Comparison of ENCODE assay signal across 8 cellular contexts in the genomic region with DNA sequence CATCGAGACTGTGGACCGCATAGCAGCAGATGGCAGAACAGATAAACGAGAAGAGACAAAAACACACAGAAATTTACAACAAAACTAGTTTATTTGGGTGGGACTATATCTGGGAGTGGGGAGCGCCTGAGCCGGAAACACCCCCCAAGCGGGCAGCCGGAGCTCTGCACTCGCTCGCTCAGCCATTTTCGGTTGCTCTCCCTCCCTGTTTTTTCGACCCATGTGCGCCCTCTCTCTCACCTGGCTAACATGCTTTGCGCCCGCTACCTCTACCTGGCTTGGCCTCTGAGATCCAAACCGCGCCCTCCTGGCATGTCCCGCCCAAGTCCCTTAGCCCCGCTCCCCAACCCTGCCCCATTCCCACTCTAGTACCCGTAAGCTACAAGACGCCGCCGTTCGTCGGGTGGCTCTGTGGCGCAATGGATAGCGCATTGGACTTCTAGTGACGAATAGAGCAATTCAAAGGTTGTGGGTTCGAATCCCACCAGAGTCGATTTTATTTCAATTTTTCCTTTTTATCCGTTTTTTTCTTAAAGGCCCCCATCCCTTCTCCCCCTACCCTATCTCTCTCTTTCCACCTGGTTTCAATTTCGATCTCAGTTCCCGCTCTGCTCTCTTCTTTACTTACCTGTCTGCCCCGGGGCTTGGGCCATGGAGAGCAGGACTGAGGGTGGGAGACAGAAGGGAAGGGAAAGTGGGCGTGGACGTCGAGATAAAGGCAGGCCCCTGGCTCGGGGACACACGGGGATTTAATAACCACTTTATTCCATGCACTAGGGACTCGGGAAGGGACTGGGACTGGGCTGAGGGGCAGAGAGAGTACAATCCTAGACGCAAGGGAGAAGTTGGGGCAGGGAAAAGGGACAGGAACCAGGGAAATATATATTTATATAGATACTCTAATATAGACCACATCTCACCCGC. TPM values are rescaled to one million over a fixed set of nuclear protein-coding genes. Genes with fewer than 3 reads are reported as not detected.
A peak's percentile ranks its signal among the peaks of the same experiment; 100 is the strongest.
DNase-seq lines count a peak whose midpoint lies in the region; ATAC-seq and TF ChIP-seq lines count a peak whose summit lies in the region.

No MANE protein-coding gene starts in this region.

- intact Hi-C loops in left cardiac atrium (cut with DNase I) (loop anchor here (5.0 kb wide), 2 partner anchors 37 to 107 kb away; no protein-coding TSS in a partner anchor), psoas muscle (cut with DNase I) (loop anchor here in 1 of 2 donors (2.0 kb wide), 3 partner anchors 18 to 66 kb away; no protein-coding TSS in a partner anchor)

- TF ChIP-seq RAD21 in Ishikawa (IDR thresholded peaks at IDR 0.05; ENCODE audit: low read depth): no peak

- H3K9me3 ChIP-seq in psoas muscle: no peaks in the 10 kb centered on the region

- peaks cover 40% of the 10 kb centered on the region for H3K4me1 ChIP-seq in psoas muscle

- peaks cover 65% of the 10 kb centered on the region for H3K4me1 Mint-ChIP-seq in activated naive CD8-positive, alpha-beta T cell treated with anti-CD3 and anti-CD28 coated beads for 36 hours

- peak overlapping the region; percentile 88 for H3K4me3 Mint-ChIP-seq in activated naive CD8-positive, alpha-beta T cell treated with anti-CD3 and anti-CD28 coated beads for 36 hours

- ATAC-seq in left cardiac atrium: peak in 1 of 2 donors; percentile 15
- peak; percentile 15 to 43 (median 28) for ATAC-seq in psoas muscle
- no peak for ATAC-seq in GM21367 (IDR thresholded peaks at IDR 0.05; ENCODE audit: unreplicated experiment)
- no peak for ATAC-seq in HG02852 (IDR thresholded peaks at IDR 0.05; ENCODE audit: unreplicated experiment)

- H3K27me3 Mint-ChIP-seq in activated naive CD8-positive, alpha-beta T cell treated with anti-CD3 and anti-CD28 coated beads for 36 hours: peaks cover 74% of the 10 kb centered on the region

- DNase-seq in DMS53 treated with DMSO at 0.1 percent for 48 hours (lab: John Stamatoyannopoulos, UW; ENCODE audit: unreplicated experiment) (peak; percentile 94), SK-N-DZ (ENCODE audit: low spot score) (peak; percentile 77), left cardiac atrium (peak; percentile 67), psoas muscle (peak in 1 of 2 donors; percentile 80)
- peak; percentile 76 for DNase-seq in activated naive CD8-positive, alpha-beta T cell treated with anti-CD3 and anti-CD28 coated beads for 36 hours

- 1% methylated on average over 40 to 41 of the region's 41 CpGs for WGBS in psoas muscle, 3 donors

- no peak for TF ChIP-seq CTCF in psoas muscle (IDR thresholded peaks at IDR 0.05)

- H3K36me3 Mint-ChIP-seq in activated naive CD8-positive, alpha-beta T cell treated with anti-CD3 and anti-CD28 coated beads for 36 hours: peaks cover 13% of the 10 kb centered on the region

- TF ChIP-seq EP300 in Ishikawa (IDR thresholded peaks at IDR 0.05; ENCODE audit: borderline replicate concordance): no peak; the same call in 1 of the 2 replicates

- peak overlapping the region; percentile 97 for H3K27ac Mint-ChIP-seq in activated naive CD8-positive, alpha-beta T cell treated with anti-CD3 and anti-CD28 coated beads for 36 hours

- no peaks in the 10 kb centered on the region for H3K36me3 ChIP-seq in psoas muscle (ENCODE audit: insufficient read depth in 1 of 2, low read depth in 1 of 2)

- peaks cover 0 to 47% (median 10%) of the 10 kb centered on the region in 3 donors for H3K27me3 ChIP-seq in psoas muscle (ENCODE audit: insufficient read depth in 3 of 3, low read length in 2 of 3)

- H3K27ac ChIP-seq in psoas muscle: peak overlapping the region; percentile 71

- H3K4me3 ChIP-seq in psoas muscle: peak overlapping the region; percentile 77

- peaks cover 7% of the 10 kb centered on the region for H3K9me3 Mint-ChIP-seq in activated naive CD8-positive, alpha-beta T cell treated with anti-CD3 and anti-CD28 coated beads for 36 hours

TF ChIP-seq in Ishikawa, 13 proteins besides CTCF, POLR2A, EP300 and RAD21:
- TF ChIP-seq FOXM1 (IDR thresholded peaks at IDR 0.05; ENCODE audit: borderline replicate concordance, low read depth) (no peak), CEBPB (IDR thresholded peaks at IDR 0.05) (peak; percentile 75), TEAD4 (IDR thresholded peaks at IDR 0.05) (peak; percentile 94), NFIC (IDR thresholded peaks at IDR 0.05) (no peak), ZBTB7A (IDR thresholded peaks at IDR 0.05; ENCODE audit: low read depth) (0 out of 2 replicates have a peak, but pooled peaks have one; percentile 53), CREB1 (IDR thresholded peaks at IDR 0.05; ENCODE audit: low read depth) (no peak), TCF12 (IDR thresholded peaks at IDR 0.05; ENCODE audit: low read depth) (0 out of 2 replicates have a peak, but pooled peaks have one; percentile 42), TAF1 (IDR thresholded peaks at IDR 0.05; ENCODE audit: low read depth) (no peak), EGR1 (IDR thresholded peaks at IDR 0.05) (no peak), YY1 (IDR thresholded peaks at IDR 0.05; ENCODE audit: low read depth) (no peak; the same call in 1 of the 2 replicates)
- TF ChIP-seq, protein P1, sequence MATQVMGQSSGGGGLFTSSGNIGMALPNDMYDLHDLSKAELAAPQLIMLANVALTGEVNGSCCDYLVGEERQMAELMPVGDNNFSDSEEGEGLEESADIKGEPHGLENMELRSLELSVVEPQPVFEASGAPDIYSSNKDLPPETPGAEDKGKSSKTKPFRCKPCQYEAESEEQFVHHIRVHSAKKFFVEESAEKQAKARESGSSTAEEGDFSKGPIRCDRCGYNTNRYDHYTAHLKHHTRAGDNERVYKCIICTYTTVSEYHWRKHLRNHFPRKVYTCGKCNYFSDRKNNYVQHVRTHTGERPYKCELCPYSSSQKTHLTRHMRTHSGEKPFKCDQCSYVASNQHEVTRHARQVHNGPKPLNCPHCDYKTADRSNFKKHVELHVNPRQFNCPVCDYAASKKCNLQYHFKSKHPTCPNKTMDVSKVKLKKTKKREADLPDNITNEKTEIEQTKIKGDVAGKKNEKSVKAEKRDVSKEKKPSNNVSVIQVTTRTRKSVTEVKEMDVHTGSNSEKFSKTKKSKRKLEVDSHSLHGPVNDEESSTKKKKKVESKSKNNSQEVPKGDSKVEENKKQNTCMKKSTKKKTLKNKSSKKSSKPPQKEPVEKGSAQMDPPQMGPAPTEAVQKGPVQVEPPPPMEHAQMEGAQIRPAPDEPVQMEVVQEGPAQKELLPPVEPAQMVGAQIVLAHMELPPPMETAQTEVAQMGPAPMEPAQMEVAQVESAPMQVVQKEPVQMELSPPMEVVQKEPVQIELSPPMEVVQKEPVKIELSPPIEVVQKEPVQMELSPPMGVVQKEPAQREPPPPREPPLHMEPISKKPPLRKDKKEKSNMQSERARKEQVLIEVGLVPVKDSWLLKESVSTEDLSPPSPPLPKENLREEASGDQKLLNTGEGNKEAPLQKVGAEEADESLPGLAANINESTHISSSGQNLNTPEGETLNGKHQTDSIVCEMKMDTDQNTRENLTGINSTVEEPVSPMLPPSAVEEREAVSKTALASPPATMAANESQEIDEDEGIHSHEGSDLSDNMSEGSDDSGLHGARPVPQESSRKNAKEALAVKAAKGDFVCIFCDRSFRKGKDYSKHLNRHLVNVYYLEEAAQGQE (IDR thresholded peaks at IDR 0.05; ENCODE audit: low read depth): no peak
- TF ChIP-seq, protein P2, sequence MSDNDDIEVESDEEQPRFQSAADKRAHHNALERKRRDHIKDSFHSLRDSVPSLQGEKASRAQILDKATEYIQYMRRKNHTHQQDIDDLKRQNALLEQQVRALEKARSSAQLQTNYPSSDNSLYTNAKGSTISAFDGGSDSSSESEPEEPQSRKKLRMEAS (IDR thresholded peaks at IDR 0.05): peak; percentile 30
- TF ChIP-seq, protein P3, sequence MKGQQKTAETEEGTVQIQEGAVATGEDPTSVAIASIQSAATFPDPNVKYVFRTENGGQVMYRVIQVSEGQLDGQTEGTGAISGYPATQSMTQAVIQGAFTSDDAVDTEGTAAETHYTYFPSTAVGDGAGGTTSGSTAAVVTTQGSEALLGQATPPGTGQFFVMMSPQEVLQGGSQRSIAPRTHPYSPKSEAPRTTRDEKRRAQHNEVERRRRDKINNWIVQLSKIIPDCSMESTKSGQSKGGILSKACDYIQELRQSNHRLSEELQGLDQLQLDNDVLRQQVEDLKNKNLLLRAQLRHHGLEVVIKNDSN (IDR thresholded peaks at IDR 0.05): peak; percentile 15; the same call in 1 of the 2 replicates

RNA-seq across cellular contexts. Expression of gene ALOXE3, which starts 2.5 kb away (rescaled TPM):
- not detected in 2 replicates for polyA plus RNA-seq in SK-N-DZ (2014; cell fraction: cytosol; rRNA removed)
- not detected in 2 replicates for polyA plus RNA-seq in SK-N-DZ (2014; cell fraction: nucleus; rRNA removed)
- total RNA-seq in activated naive CD8-positive, alpha-beta T cell treated with anti-CD3 and anti-CD28 coated beads for 36 hours: under 1 TPM in 1 of 2 experiments, not detected in 1; 0.10 TPM
- not detected for total RNA-seq in left cardiac atrium
- total RNA-seq in psoas muscle: not detected
- under 1 TPM in 1 of 3 donors, not detected in 2; 0.42 TPM for polyA plus RNA-seq in psoas muscle

RNA-seq across cellular contexts. Expression of gene HES7, which starts 3.1 kb away (rescaled TPM):
- 2.8 and 5.1 TPM in 2 replicates for polyA plus RNA-seq in SK-N-DZ (2014; cell fraction: cytosol; rRNA removed)
- 3.8 and 5.2 TPM in 2 replicates for polyA plus RNA-seq in SK-N-DZ (2014; cell fraction: nucleus; rRNA removed)
- 1 to 10 TPM; 1.9 to 2.0 TPM for total RNA-seq in activated naive CD8-positive, alpha-beta T cell treated with anti-CD3 and anti-CD28 coated beads for 36 hours
- under 1 TPM; 0.38 to 0.47 TPM for total RNA-seq in left cardiac atrium
- under 1 TPM in 1 of 4 donors, not detected in 3; 0.30 TPM for total RNA-seq in psoas muscle
- under 1 TPM in 1 of 3 donors, not detected in 2; 0.10 TPM for polyA plus RNA-seq in psoas muscle

RNA-seq across cellular contexts. Expression of gene PER1, which starts 31.4 kb away (rescaled TPM):
- 8.1 and 24.4 TPM in 2 replicates for polyA plus RNA-seq in SK-N-DZ (2014; cell fraction: cytosol; rRNA removed)
- 10.2 and 34.8 TPM in 2 replicates for polyA plus RNA-seq in SK-N-DZ (2014; cell fraction: nucleus; rRNA removed)
- total RNA-seq in activated naive CD8-positive, alpha-beta T cell treated with anti-CD3 and anti-CD28 coated beads for 36 hours: 10 to 100 TPM; 55.7 to 56.1 TPM
- total RNA-seq in left cardiac atrium: 100 to 1,000 TPM; 125 to 134 TPM
- 100 to 1,000 TPM in 3 of 4 donors, 10 to 100 TPM in 1; 48.9 to 278 (median 166) TPM for total RNA-seq in psoas muscle
- polyA plus RNA-seq in psoas muscle: 100 to 1,000 TPM; 133 to 173 (median 145) TPM

RNA-seq across cellular contexts. Expression of gene ALOX12B, which starts 33.3 kb away (rescaled TPM):
- not detected in 2 replicates for polyA plus RNA-seq in SK-N-DZ (2014; cell fraction: cytosol; rRNA removed)
- not detected in 2 replicates for polyA plus RNA-seq in SK-N-DZ (2014; cell fraction: nucleus; rRNA removed)
- total RNA-seq in activated naive CD8-positive, alpha-beta T cell treated with anti-CD3 and anti-CD28 coated beads for 36 hours: 1 to 10 TPM; 3.7 to 4.1 TPM
- total RNA-seq in left cardiac atrium (not detected), psoas muscle (not detected)
- not detected for polyA plus RNA-seq in psoas muscle

RNA-seq across cellular contexts. Expression of gene VAMP2, which starts 42.0 kb away (rescaled TPM):
- 20.2 and 21.1 TPM in 2 replicates for polyA plus RNA-seq in SK-N-DZ (2014; cell fraction: cytosol; rRNA removed)
- polyA plus RNA-seq in SK-N-DZ (2014; cell fraction: nucleus; rRNA removed): 33.0 and 65.8 TPM in 2 replicates
- 10 to 100 TPM; 27.7 to 28.4 TPM for total RNA-seq in activated naive CD8-positive, alpha-beta T cell treated with anti-CD3 and anti-CD28 coated beads for 36 hours
- total RNA-seq in left cardiac atrium (10 to 100 TPM; 59.1 to 72.3 TPM), psoas muscle (10 to 100 TPM; 39.7 to 59.2 (median 49.8) TPM)
- 10 to 100 TPM; 33.2 to 49.5 (median 35.2) TPM for polyA plus RNA-seq in psoas muscle

Comparison
In these comparisons a context has a peak if more than half of its experiments do, and no peak if none do; other contexts are left out.
1. ATAC-seq: peak in psoas muscle (4 of 4); none in GM21367 (single experiment) and HG02852 (single experiment).